ENCODE assay signal across 8 cellular contexts in the genomic region with DNA sequence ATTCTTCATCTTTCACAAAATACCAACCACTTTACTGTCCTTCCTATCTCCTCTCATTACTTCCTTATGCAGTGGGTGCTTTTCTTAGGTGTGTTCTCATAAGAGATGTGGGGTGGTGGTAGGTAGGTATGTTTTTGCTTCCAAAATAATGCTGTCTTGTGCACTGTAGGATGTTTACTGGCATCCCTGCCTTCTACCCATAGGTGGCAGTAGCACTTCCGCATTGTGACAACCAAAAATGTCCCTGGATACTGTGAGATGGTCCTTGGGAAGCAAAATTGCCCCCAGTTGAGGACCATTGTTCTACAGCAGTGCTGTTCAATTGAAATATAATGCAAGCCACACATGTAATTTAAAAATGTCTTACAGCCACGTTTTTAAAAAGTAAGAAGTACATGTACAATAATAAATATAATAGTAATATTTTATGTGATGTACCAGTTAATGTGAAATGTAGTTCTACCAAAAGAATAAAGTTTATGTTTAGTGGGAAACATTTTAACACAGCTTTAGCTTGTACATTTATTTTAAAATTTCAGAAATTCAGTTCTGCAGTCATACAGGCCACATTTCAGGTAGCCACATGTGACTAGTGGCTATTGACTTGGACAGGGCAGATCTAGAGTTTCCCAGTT.
DNase-seq lines count a peak whose midpoint lies in the region; ATAC-seq and TF ChIP-seq lines count a peak whose summit lies in the region.

No MANE protein-coding gene starts in this region.

- peak; percentile 79 for TF ChIP-seq CTCF in OCI-LY1 (IDR thresholded peaks at IDR 0.05; ENCODE audit: low read length)
- TF ChIP-seq CTCF in cardiac fibroblast (IDR thresholded peaks at IDR 0.05; ENCODE audit: low read depth, low read length): peak; percentile 85

- no peak overlapping the region for H3K9ac ChIP-seq in OCI-LY1 (ENCODE audit: low read length)

- ATAC-seq in GM21515 (IDR thresholded peaks at IDR 0.05; ENCODE audit: unreplicated experiment) (peak; percentile 78), memory B cell (ENCODE audit: low read depth) (peak; percentile 63), GM18873 (IDR thresholded peaks at IDR 0.05; ENCODE audit: low FRiP score, unreplicated experiment) (no peak)

- H3K36me3 Mint-ChIP-seq in memory B cell: peaks cover 24% of the 10 kb centered on the region

- H3K27me3 Mint-ChIP-seq in memory B cell: peaks cover 1% of the 10 kb centered on the region

- no peak overlapping the region for H3K4me3 Mint-ChIP-seq in memory B cell

- H2AFZ ChIP-seq in OCI-LY1 (ENCODE audit: low read length): no peak overlapping the region

- no peaks in the 10 kb centered on the region for H3K9me3 Mint-ChIP-seq in memory B cell

- no peak overlapping the region for H3K4me3 ChIP-seq in OCI-LY1 (ENCODE audit: low read depth, low read length, poor library complexity, severe bottlenecking)
- H3K4me3 ChIP-seq in cardiac fibroblast (replicated peaks in 1 of 2; ENCODE audit: low read depth in 2 of 2, low read length in 2 of 2): no peak overlapping the region

- H3K4me2 ChIP-seq in OCI-LY1 (ENCODE audit: low read length): no peak overlapping the region

- no peaks in the 10 kb centered on the region for H3F3A ChIP-seq in OCI-LY1 (ENCODE audit: insufficient read depth, low read length)

- H3K4me1 ChIP-seq in OCI-LY1 (ENCODE audit: insufficient read depth, low read length, severe bottlenecking): no peaks in the 10 kb centered on the region

- DNase-seq in NCI-H1436 (lab: John Stamatoyannopoulos, UW) (peak; percentile 5), NCI-H1436 treated with DMSO at 0.1 percent for 48 hours (lab: John Stamatoyannopoulos, UW) (no peak), cardiac fibroblast (ENCODE audit: low read depth in 2 of 2) (peak; percentile 44 to 47), memory B cell (ENCODE audit: low spot score in 2 of 2) (peak in 1 of 2 donors; percentile 2), occipital lobe (lab: John Stamatoyannopoulos, UW) (no peak)

- no peaks in the 10 kb centered on the region for H3K9me3 ChIP-seq in OCI-LY1 (ENCODE audit: low read length)

- no peaks in the 10 kb centered on the region for H4K20me1 ChIP-seq in OCI-LY1 (ENCODE audit: insufficient read depth, low read length)

- no peak overlapping the region for H3K27ac Mint-ChIP-seq in memory B cell

- no peaks in the 10 kb centered on the region for H3K9me2 ChIP-seq in OCI-LY1 (ENCODE audit: low read depth, low read length)

- H3K27ac ChIP-seq in OCI-LY1 (ENCODE audit: low read depth, low read length, poor library complexity, severe bottlenecking): no peak overlapping the region

- peaks cover 3% of the 10 kb centered on the region for H3K4me1 Mint-ChIP-seq in memory B cell

- H3K36me3 ChIP-seq in OCI-LY1 (ENCODE audit: insufficient read depth, low read length): no peaks in the 10 kb centered on the region

- no peaks in the 10 kb centered on the region for H3K27me3 ChIP-seq in OCI-LY1 (ENCODE audit: insufficient read depth, low read length)

- H3K79me2 ChIP-seq in OCI-LY1 (ENCODE audit: insufficient read depth, low read length): no peaks in the 10 kb centered on the region

Comparison
In these comparisons a context has a peak if more than half of its experiments do, and no peak if none do; other contexts are left out.
1. DNase-seq: peak in NCI-H1436 (single experiment) and cardiac fibroblast (2 of 2); none in NCI-H1436 treated with DMSO at 0.1 percent for 48 hours (single experiment) and occipital lobe (single experiment).